ENCODE assay signal across 9 cellular contexts in genomic region chr2:223815186-223815883, GRCh38. TPM values are rescaled to one million over a fixed set of nuclear protein-coding genes. Genes with fewer than 3 reads are reported as not detected.
DNase-seq lines count a peak whose midpoint lies in the region; ATAC-seq lines count a peak whose summit lies in the region.
"Had no signal": no experiment of that assay in that cellular context is flagged by ENCODE, and none has a peak within 500 bp of the region (broad histone marks: within the 10 kb centered on the region; RNA-seq: fewer than 3 reads in every experiment).

No MANE protein-coding gene starts in this region.

- peak; percentile 98 for DNase-seq in A172 (ENCODE audit: low spot score)
- DNase-seq in GM04504 (ENCODE audit: low read depth), result peak; percentile 49
- DNase-seq in RPMI7951 (ENCODE audit: low read depth), result peak; percentile 94
- peak; percentile 40 for DNase-seq in foreskin melanocyte
- DNase-seq in stimulated activated CD4-positive, alpha-beta T cell treated with anti-CD3 and anti-CD28 coated beads, Interleukin-4, amount 100 ng/mL, for 1 hour, result no peak
- DNase-seq in NCI-H524 (lab: John Stamatoyannopoulos, UW), result no peak
- no peak for DNase-seq in activated CD4-positive, alpha-beta T cell treated with anti-CD3 and anti-CD28 coated beads for 48 hours
- DNase-seq: activated T-cell treated with anti-CD3 and anti-CD28 coated beads for 4 hours had no signal

- no peak for ATAC-seq in HG03571 (IDR thresholded peaks at IDR 0.05; ENCODE audit: unreplicated experiment)

RNA-seq across cellular contexts. Expression of gene AP1S3, which starts 22.0 kb away (rescaled TPM):
- 8.9 and 27.7 TPM in 2 replicates for total RNA-seq in A172 (2014; rRNA removed; shearing (Covaris generic))
- total RNA-seq in RPMI7951 (2014; rRNA removed; shearing (Covaris generic)), result 2.0 and 3.2 TPM in 2 replicates

Comparison
In these comparisons a context has a peak if more than half of its experiments do, and no peak if none do; other contexts are left out.
1. DNase-seq: peak in A172 (single experiment), GM04504 (single experiment), RPMI7951 (single experiment) and foreskin melanocyte (single experiment); none in stimulated activated CD4-positive, alpha-beta T cell treated with anti-CD3 and anti-CD28 coated beads, Interleukin-4, amount 100 ng/mL, for 1 hour (single experiment), NCI-H524 (0 of 2) and activated CD4-positive, alpha-beta T cell treated with anti-CD3 and anti-CD28 coated beads for 48 hours (single experiment).